8 cellular contexts compared by ENCODE assay signal in genomic region chr12:53757095-53757770, GRCh38. TPM values are rescaled to one million over a fixed set of nuclear protein-coding genes. Genes with fewer than 3 reads are reported as not detected.
DNase-seq lines count a peak whose midpoint lies in the region; ATAC-seq lines count a peak whose summit lies in the region.

No MANE protein-coding gene starts in this region.

- CTCF ChIA-PET in activated CD4-positive, alpha-beta memory T cell treated with anti-CD3 and anti-CD28 coated beads for 36 hours (lab: Charles Lee), result interaction anchor here (0.6 to 7.9 kb wide), 36 partner anchors 9 to 624 kb away, joined by 3 to 145 read pairs (median 4); partner anchors contain the start of gene CALCOCO1

- DNase-seq in AG08396 (ENCODE audit: low spot score) (peak; percentile 84), NCI-H446 (lab: John Stamatoyannopoulos, UW) (peak; percentile 60 to 88), lung microvascular endothelial cell (ENCODE audit: low read depth in 2 of 2) (peak; percentile 70 to 83)
- DNase-seq in activated CD4-positive, alpha-beta memory T cell treated with anti-CD3 and anti-CD28 coated beads for 36 hours, result peak; percentile 92
- DNase-seq in effector CD8-positive, alpha-beta T cell (lab: John Stamatoyannopoulos, UW), result peak; percentile 67
- DNase-seq in stimulated activated CD8-positive, alpha-beta memory T cell treated with anti-CD3 and anti-CD28 coated beads, Interleukin-15, amount 100 ng/mL, for 48 hours (ENCODE audit: low read depth in 2 of 2), result peak; percentile 75 to 76

- peaks cover 36% of the 10 kb centered on the region for H3K27me3 Mint-ChIP-seq in activated CD4-positive, alpha-beta memory T cell treated with anti-CD3 and anti-CD28 coated beads for 36 hours

- no peaks in the 10 kb centered on the region for H3K36me3 Mint-ChIP-seq in activated CD4-positive, alpha-beta memory T cell treated with anti-CD3 and anti-CD28 coated beads for 36 hours

- H3K27ac Mint-ChIP-seq in activated CD4-positive, alpha-beta memory T cell treated with anti-CD3 and anti-CD28 coated beads for 36 hours, result peak overlapping the region; percentile 34

- ATAC-seq in GM18511 (IDR thresholded peaks at IDR 0.05; ENCODE audit: unreplicated experiment) (peak; percentile 79), HG03095 (IDR thresholded peaks at IDR 0.05; ENCODE audit: unreplicated experiment) (peak; percentile 53)

- POLR2A ChIA-PET in activated CD4-positive, alpha-beta memory T cell treated with anti-CD3 and anti-CD28 coated beads for 36 hours (lab: Charles Lee), result interaction anchor here (0.5 to 1.4 kb wide), 2 partner anchors 10 to 47 kb away, joined by 3 to 4 read pairs; no protein-coding TSS in a partner anchor

- H3K9me3 Mint-ChIP-seq in activated CD4-positive, alpha-beta memory T cell treated with anti-CD3 and anti-CD28 coated beads for 36 hours, result no peaks in the 10 kb centered on the region

- intact Hi-C loops in activated CD4-positive, alpha-beta memory T cell treated with anti-CD3 and anti-CD28 coated beads for 36 hours (cut with micrococcal nuclease), result no loop called here

- H3K4me1 Mint-ChIP-seq in activated CD4-positive, alpha-beta memory T cell treated with anti-CD3 and anti-CD28 coated beads for 36 hours (ENCODE audit: low read depth), result peaks cover 10% of the 10 kb centered on the region

- peak overlapping the region; percentile 46 for H3K4me3 Mint-ChIP-seq in activated CD4-positive, alpha-beta memory T cell treated with anti-CD3 and anti-CD28 coated beads for 36 hours

RNA-seq across cellular contexts. Expression of gene CISTR, which starts 5.5 kb away (rescaled TPM):
- not detected for total RNA-seq in activated CD4-positive, alpha-beta memory T cell treated with anti-CD3 and anti-CD28 coated beads for 36 hours
- not detected in 2 replicates for total RNA-seq in lung microvascular endothelial cell

RNA-seq across cellular contexts. Expression of gene CALCOCO1, which starts 30.0 kb away (rescaled TPM):
- 10 to 100 TPM; 21.2 to 23.7 TPM for total RNA-seq in activated CD4-positive, alpha-beta memory T cell treated with anti-CD3 and anti-CD28 coated beads for 36 hours
- total RNA-seq in lung microvascular endothelial cell, result 47.3 and 77.8 TPM in 2 replicates

Comparison
In these comparisons a context has a peak if more than half of its experiments do, and no peak if none do; other contexts are left out.
1. Peak in every context shown above with its lines: DNase-seq and ATAC-seq.